17 cellular contexts compared by ENCODE assay signal in genomic region chr12:114263031-114263825, GRCh38.
DNase-seq lines count a peak whose midpoint lies in the region; ATAC-seq, FAIRE-seq and TF ChIP-seq lines count a peak whose summit lies in the region.
"Had no signal": no experiment of that assay in that cellular context is flagged by ENCODE, and none has a peak within 500 bp of the region (broad histone marks: within the 10 kb centered on the region; RNA-seq: fewer than 3 reads in every experiment).

No MANE protein-coding gene starts in this region.

- H2BK15ac ChIP-seq in H1 (ENCODE audit: low read length) (no peak overlapping the region), mesenchymal stem cell (ENCODE audit: low read depth, poor library complexity, severe bottlenecking) (no peak overlapping the region)

- FAIRE-seq in H1 (lab: Jason Lieb, UNC) = no peak

- H3K9ac ChIP-seq in H1 (replicated peaks in 1 of 4; ENCODE audit: extremely low read depth in 1 of 4, low read depth in 3 of 4, low read length in 3 of 4) = no peak overlapping the region
- H3K9ac ChIP-seq in mesenchymal stem cell (ENCODE audit: low read length) = peak overlapping the region; percentile 29
- H3K9ac ChIP-seq: BLaER1 treated with 17β-estradiol and CSF1 and Interleukin-3, amounts not matched to agents 10 nM and 100 nM had no signal

- H2BK12ac ChIP-seq in H1 (ENCODE audit: low read depth, low read length) = no peak overlapping the region
- no peak overlapping the region for H2BK12ac ChIP-seq in mesenchymal stem cell (ENCODE audit: low read length in 2 of 2)

- H3K79me1 ChIP-seq in H1 (ENCODE audit: low read depth, low read length) = no peaks in the 10 kb centered on the region
- no peaks in the 10 kb centered on the region for H3K79me1 ChIP-seq in mesenchymal stem cell (replicated peaks; ENCODE audit: low read length, poor library complexity, severe bottlenecking)

- no peak for TF ChIP-seq POLR2A in H1 (IDR thresholded peaks at IDR 0.05; ENCODE audit: control extremely low read depth in 1 of 2, low read depth in 2 of 2, low read length in 2 of 2)

- H3K36me3 ChIP-seq in H1 (ENCODE audit: control insufficient read depth in 2 of 4, insufficient read depth in 4 of 4, low read length in 3 of 4) (no peaks in the 10 kb centered on the region), mesenchymal stem cell (ENCODE audit: control insufficient read depth in 1 of 2, insufficient read depth in 2 of 2, low read depth in 1 of 2, low read length in 2 of 2) (no peaks in the 10 kb centered on the region)
- H3K36me3 ChIP-seq in CD8-positive, alpha-beta memory T cell (ENCODE audit: insufficient read depth, low read length) = no peaks in the 10 kb centered on the region
- H3K36me3 ChIP-seq: BLaER1 treated with 17β-estradiol and CSF1 and Interleukin-3, amounts not matched to agents 10 nM and 100 nM; SJCRH30 had no signal

- H3K9me3 ChIP-seq in H1 (ENCODE audit: insufficient read depth in 2 of 2, low read depth in 1 of 2, low read length in 1 of 2) (no peaks in the 10 kb centered on the region), mesenchymal stem cell (ENCODE audit: control insufficient read depth, low read length) (no peaks in the 10 kb centered on the region)
- H3K9me3 ChIP-seq in CD8-positive, alpha-beta memory T cell (ENCODE audit: low read length) = no peaks in the 10 kb centered on the region
- H3K9me3 ChIP-seq: SJCRH30 had no signal

- H3K4ac ChIP-seq in H1 (replicated peaks; ENCODE audit: insufficient read length, low read depth, low read length) (no peak overlapping the region), mesenchymal stem cell (ENCODE audit: low read depth in 1 of 2, low read length in 2 of 2) (no peak overlapping the region)

- no peak overlapping the region for H3K23ac ChIP-seq in H1 (ENCODE audit: insufficient read length)
- H3K23ac ChIP-seq in mesenchymal stem cell (ENCODE audit: low read length in 2 of 2) = no peak overlapping the region

- WGBS in H1 (ENCODE audit: extremely low coverage in 1 of 2, insufficient coverage in 1 of 2, insufficient read length in 1 of 2, insufficient replicate concordance in 2 of 2, low coverage in 1 of 2, low lambda C conversion rate in 2 of 2, missing lambda C conversion rate in 1 of 2), 2 experiments = 70% methylated on average over 2 of the region's 2 CpGs; no CpG with 5 or more reads in 1 of the 2 experiments
- WGBS in mesenchymal stem cell = 32% methylated on average over 1 of the region's 2 CpGs

- H3K4me1 ChIP-seq in H1 (replicated peaks in 1 of 4; ENCODE audit: control insufficient read depth in 3 of 4, insufficient read depth in 4 of 4, low read length in 3 of 4) = peaks cover 0 to 8% (median 1%) of the 10 kb centered on the region in 4 experiments; a peak in 3 of 7 replicates
- no peaks in the 10 kb centered on the region for H3K4me1 ChIP-seq in mesenchymal stem cell (ENCODE audit: control insufficient read depth, insufficient read depth, low read depth, low read length)
- H3K4me1 ChIP-seq in CD8-positive, alpha-beta memory T cell (ENCODE audit: insufficient read depth, low read length) = no peaks in the 10 kb centered on the region
- H3K4me1 ChIP-seq: BLaER1 treated with 17β-estradiol and CSF1 and Interleukin-3, amounts not matched to agents 10 nM and 100 nM; SJCRH30 had no signal

- H3K4me3 ChIP-seq in H1 (ENCODE audit: extremely low read depth in 1 of 4, insufficient read depth in 2 of 4, low read depth in 3 of 4, low read length in 4 of 4) (no peak overlapping the region), mesenchymal stem cell (ENCODE audit: insufficient read depth in 1 of 2, low read depth in 1 of 2, low read length in 2 of 2) (peak overlapping the region in 1 of 2 experiments; percentile 49)
- no peak overlapping the region for H3K4me3 ChIP-seq in CD8-positive, alpha-beta memory T cell (ENCODE audit: low read length)
- H3K4me3 ChIP-seq: BLaER1 treated with 17β-estradiol and CSF1 and Interleukin-3, amounts not matched to agents 10 nM and 100 nM; PC-9; SJCRH30 had no signal

- H4K5ac ChIP-seq in H1 (ENCODE audit: insufficient read length, low read depth, low read length) = no peak overlapping the region

- no peaks in the 10 kb centered on the region for H3K27me3 Mint-ChIP-seq in CD8-positive, alpha-beta memory T cell

- TF ChIP-seq CTCF in H1 (IDR thresholded peaks at IDR 0.05; ENCODE audit: control extremely low read depth in 1 of 3, insufficient read depth in 1 of 3, low read depth in 1 of 3, low read length in 3 of 3) = no peak

- H3K14ac ChIP-seq in H1 (ENCODE audit: insufficient read length) (no peak overlapping the region), mesenchymal stem cell (ENCODE audit: low read length in 2 of 2) (no peak overlapping the region)

- DNase-seq in AG08395 (ENCODE audit: low spot score) (peak; percentile 33), HT1080 (ENCODE audit: low read depth) (peak; percentile 25), H1 (ENCODE audit: low read depth in 1 of 2, low spot score in 2 of 2) (no peak), mesenchymal stem cell (no peak), NCI-H2196 treated with DMSO at 0.1 percent for 48 hours (lab: John Stamatoyannopoulos, UW; ENCODE audit: unreplicated experiment) (no peak)
- DNase-seq in CD8-positive, alpha-beta memory T cell = no peak
- DNase-seq: 8988T, KBM-7, MV-4-11, NCI-H187 treated with DMSO at 0.1 percent for 48 hours, NCI-H2171, PC-9, SJCRH30 had no signal

- no peaks in the 10 kb centered on the region for H3K23me2 ChIP-seq in H1 (ENCODE audit: low read depth, low read length)

- no peak for TF ChIP-seq EP300 in H1 (IDR thresholded peaks at IDR 0.05; ENCODE audit: borderline replicate concordance in 1 of 2, low read depth in 2 of 2, low read length in 2 of 2)

- CTCF ChIA-PET in H1 (lab: Charles Lee; ENCODE audit: partially characterized antibody) = interaction anchor here (0.8 to 1.5 kb wide), 7 partner anchors 10 to 217 kb away, joined by 3 read pairs; no protein-coding TSS in a partner anchor
- CTCF ChIA-PET in CD8-positive, alpha-beta memory T cell (lab: Charles Lee) = no interaction called here

- H3K56ac ChIP-seq in H1 (replicated peaks; ENCODE audit: insufficient read length, low read depth, low read length) = no peak overlapping the region

- H3K4me2 ChIP-seq in H1 (ENCODE audit: insufficient read depth in 1 of 2, low read depth in 2 of 2, low read length in 2 of 2) (0 out of 4 replicates have a peak overlapping the region, but pooled peaks of 1 of the 2 experiments have one; percentile 4), mesenchymal stem cell (ENCODE audit: low read length, poor library complexity, severe bottlenecking) (no peak overlapping the region)
- H3K4me2 ChIP-seq: BLaER1 treated with 17β-estradiol and CSF1 and Interleukin-3, amounts not matched to agents 10 nM and 100 nM; PC-9 had no signal

- H2BK120ac ChIP-seq in H1 (replicated peaks; ENCODE audit: low read depth, low read length) = no peak overlapping the region
- H2BK120ac ChIP-seq in mesenchymal stem cell (ENCODE audit: low read depth, low read length) = no peak overlapping the region

- H2AK5ac ChIP-seq in H1 (ENCODE audit: low read depth, low read length) = no peak overlapping the region
- no peak overlapping the region for H2AK5ac ChIP-seq in mesenchymal stem cell (ENCODE audit: low read length, severe bottlenecking)

- H3K4me1 Mint-ChIP-seq in CD8-positive, alpha-beta memory T cell = no peaks in the 10 kb centered on the region

- ATAC-seq in HG02623 (IDR thresholded peaks at IDR 0.05; ENCODE audit: unreplicated experiment) (no peak), HG02938 (IDR thresholded peaks at IDR 0.05; ENCODE audit: unreplicated experiment) (no peak)
- ATAC-seq: HCT116 had no signal

- peaks cover 0 to 3% (median 0%) of the 10 kb centered on the region in 5 donors for H3K9me3 Mint-ChIP-seq in CD8-positive, alpha-beta memory T cell

- no peaks in the 10 kb centered on the region for H4K20me1 ChIP-seq in H1 (replicated peaks in 1 of 2; ENCODE audit: control insufficient read depth in 1 of 2, insufficient read depth in 2 of 2, low read length in 2 of 2)
- H4K20me1 ChIP-seq: BLaER1 treated with 17β-estradiol and CSF1 and Interleukin-3, amounts not matched to agents 10 nM and 100 nM had no signal

- H2BK5ac ChIP-seq in H1 (ENCODE audit: low read depth, low read length) = no peak overlapping the region
- H2BK5ac ChIP-seq in mesenchymal stem cell (ENCODE audit: low read depth, low read length, poor library complexity, severe bottlenecking) = no peak overlapping the region

- H2BK20ac ChIP-seq in H1 (ENCODE audit: low read length) = no peak overlapping the region

- H3K79me2 ChIP-seq in H1 (ENCODE audit: control insufficient read depth in 1 of 2, insufficient read depth in 2 of 2, low read length in 2 of 2) = no peaks in the 10 kb centered on the region

- H4K8ac ChIP-seq in H1 (ENCODE audit: extremely low read depth, insufficient read depth, low read length) (no peak overlapping the region), mesenchymal stem cell (ENCODE audit: low read length) (no peak overlapping the region)

- H3K18ac ChIP-seq in H1 (ENCODE audit: extremely low read depth, low read length) = no peak overlapping the region; the same call in 1 of the 2 replicates
- H3K18ac ChIP-seq in mesenchymal stem cell (ENCODE audit: low read depth in 1 of 2, low read length in 2 of 2) = no peak overlapping the region

- H2AFZ ChIP-seq in H1 (ENCODE audit: low read length) (peak overlapping the region; percentile 72; the same call in 1 of the 2 replicates), mesenchymal stem cell (ENCODE audit: low read depth, low read length) (no peak overlapping the region)
- H2AFZ ChIP-seq: PC-9 had no signal

- no peaks in the 10 kb centered on the region for H3K36me3 Mint-ChIP-seq in CD8-positive, alpha-beta memory T cell

- H4K91ac ChIP-seq in H1 (replicated peaks; ENCODE audit: insufficient read length, low read length) (no peak overlapping the region), mesenchymal stem cell (ENCODE audit: low read length) (no peak overlapping the region)

- no peaks in the 10 kb centered on the region; a peak in 1 of 7 replicates for H3K27me3 ChIP-seq in H1 (replicated peaks in 1 of 4; ENCODE audit: control insufficient read depth in 3 of 4, extremely low read depth in 1 of 4, insufficient read depth in 3 of 4, low read length in 3 of 4)
- peaks cover 0 to 34% of the 10 kb centered on the region in 2 experiments for H3K27me3 ChIP-seq in mesenchymal stem cell (ENCODE audit: control insufficient read depth in 1 of 2, insufficient read depth in 1 of 2, low read length in 2 of 2)
- H3K27me3 ChIP-seq in CD8-positive, alpha-beta memory T cell (ENCODE audit: insufficient read depth, low read length, poor library complexity, severe bottlenecking) = no peaks in the 10 kb centered on the region
- H3K27me3 ChIP-seq: SJCRH30 had no signal

- H3K27ac Mint-ChIP-seq in CD8-positive, alpha-beta memory T cell = no peak overlapping the region

- H3K4me3 Mint-ChIP-seq in CD8-positive, alpha-beta memory T cell = no peak overlapping the region

- POLR2A ChIA-PET in H1 (lab: Charles Lee; ENCODE audit: partially characterized antibody) = no interaction called here
- POLR2A ChIA-PET in CD8-positive, alpha-beta memory T cell (lab: Charles Lee) = no interaction called here

- no peak overlapping the region for H3K27ac ChIP-seq in H1 (ENCODE audit: low read depth, low read length)
- H3K27ac ChIP-seq in mesenchymal stem cell (ENCODE audit: low read length, poor library complexity, severe bottlenecking) = no peak overlapping the region
- no peak overlapping the region for H3K27ac ChIP-seq in CD8-positive, alpha-beta memory T cell (ENCODE audit: low read depth, low read length)
- H3K27ac ChIP-seq: BLaER1 treated with 17β-estradiol and CSF1 and Interleukin-3, amounts not matched to agents 10 nM and 100 nM; PC-9; SJCRH30 had no signal

- no peak for TF ChIP-seq RAD21 in H1 (IDR thresholded peaks at IDR 0.05 in 1 of 2, conservative IDR thresholded peaks at IDR 0.05 in 1 of 2; ENCODE audit: low read depth in 2 of 2, low read length in 2 of 2)

Comparison
In these comparisons a context has a peak if more than half of its experiments do, and no peak if none do; other contexts are left out.
1. DNase-seq: peak in AG08395 (single experiment) and HT1080 (single experiment); none in H1 (0 of 2), mesenchymal stem cell (single experiment), NCI-H2196 treated with DMSO at 0.1 percent for 48 hours (single experiment) and CD8-positive, alpha-beta memory T cell (0 of 5).